Comparison of ENCODE assay signal across 9 cellular contexts in genomic region chr3:153595186-153595815, GRCh38.
DNase-seq lines count a peak whose midpoint lies in the region; ATAC-seq, FAIRE-seq and TF ChIP-seq lines count a peak whose summit lies in the region.
"Had no signal": no experiment of that assay in that cellular context is flagged by ENCODE, and none has a peak within 500 bp of the region (broad histone marks: within the 10 kb centered on the region; RNA-seq: fewer than 3 reads in every experiment).

No MANE protein-coding gene starts in this region.

- H3K9ac ChIP-seq in Loucy (ENCODE audit: low read depth, low read length, poor library complexity, severe bottlenecking) (no peak overlapping the region), GM12878 (ENCODE audit: control insufficient read depth, insufficient read depth, low read length) (no peak overlapping the region), HepG2 (ENCODE audit: insufficient read depth, low read depth, low read length) (no peak overlapping the region)

- no peaks in the 10 kb centered on the region for H3F3A ChIP-seq in Loucy (ENCODE audit: low read depth)

- H4K20me1 ChIP-seq in Loucy (ENCODE audit: insufficient read depth, low read length, poor library complexity, severe bottlenecking) (no peaks in the 10 kb centered on the region), GM12878 (ENCODE audit: control insufficient read depth, insufficient read depth) (no peaks in the 10 kb centered on the region), HepG2 (ENCODE audit: insufficient read depth, low read length) (no peaks in the 10 kb centered on the region)

- H3K36me3 ChIP-seq in Loucy (ENCODE audit: insufficient read depth, low read length) (no peaks in the 10 kb centered on the region), GM12878 (ENCODE audit: control insufficient read depth in 2 of 2, insufficient read depth in 2 of 2, low read length in 1 of 2) (no peaks in the 10 kb centered on the region), HepG2 (replicated peaks in 1 of 2; ENCODE audit: control insufficient read depth in 1 of 2, insufficient read depth in 2 of 2, low read length in 2 of 2) (no peaks in the 10 kb centered on the region)

- H3K9me3 ChIP-seq in Loucy (ENCODE audit: insufficient read depth, low read depth, low read length) = no peaks in the 10 kb centered on the region
- H3K9me3 ChIP-seq in GM12878 (replicated peaks; ENCODE audit: control insufficient read depth, insufficient read depth, low read length) = no peaks in the 10 kb centered on the region
- no peaks in the 10 kb centered on the region for H3K9me3 ChIP-seq in HepG2 (ENCODE audit: low read length)

- no peaks in the 10 kb centered on the region for H3K9me2 ChIP-seq in Loucy (replicated peaks; ENCODE audit: low read depth, low read length)

- TF ChIP-seq CTCF in Loucy (conservative IDR thresholded peaks at IDR 0.05; ENCODE audit: low read length) (peak; percentile 96), GM12878 (IDR thresholded peaks at IDR 0.05 in 2 of 3, conservative IDR thresholded peaks at IDR 0.05 in 1 of 3; ENCODE audit: control insufficient read depth in 2 of 3, extremely low read depth in 1 of 3, insufficient read depth in 1 of 3, low read depth in 3 of 3, low read length in 3 of 3) (peak; percentile 50 to 65 (median 54)), HepG2 (CRISPR knock-in tag; IDR thresholded peaks at IDR 0.05) (peak; percentile 65)

- POLR2A ChIA-PET in activated naive CD8-positive, alpha-beta T cell treated with anti-CD3 and anti-CD28 coated beads, Interleukin-2, amount 10 ng/mL, durations not matched to agents 7 days and 5 days (lab: Charles Lee) = interaction anchor here (0.7 kb wide), 1 partner anchor 431 kb away, joined by 3 read pairs; no protein-coding TSS in a partner anchor
- POLR2A ChIA-PET in GM12878 (lab: Charles Lee) = no interaction called here
- POLR2A ChIA-PET in HepG2 (lab: Yijun Ruan, JAX) = no interaction called here

- TF ChIP-seq RAD21 in GM12878 (IDR thresholded peaks at IDR 0.05; ENCODE audit: insufficient read depth, low read depth, low read length) = peak; percentile 75
- TF ChIP-seq RAD21 in HepG2 (CRISPR knock-in tag; IDR thresholded peaks at IDR 0.05) = peak; percentile 33; the same call in 1 of the 2 replicates

- FAIRE-seq in GM12878 (lab: Jason Lieb, UNC) = no peak
- FAIRE-seq in HepG2 (lab: Jason Lieb, UNC) = no peak

- TF ChIP-seq POLR2A in GM12878 (IDR thresholded peaks at IDR 0.05; ENCODE audit: low read depth, low read length) (no peak), HepG2 (IDR thresholded peaks at IDR 0.05; ENCODE audit: insufficient read depth in 1 of 2, low read depth in 2 of 2, low read length in 2 of 2) (no peak)

- BruUV-seq in GM12878 (replicated peaks; lab: Mats Ljungman, UMichigan) = no TSS peak
- BruUV-seq in HepG2 (replicated peaks; lab: Mats Ljungman, UMichigan) = no TSS peak

- H3K27me3 ChIP-seq in Loucy (ENCODE audit: insufficient read depth, low read length, poor library complexity, severe bottlenecking) (no peaks in the 10 kb centered on the region), GM12878 (replicated peaks in 1 of 2; ENCODE audit: control insufficient read depth in 2 of 2, insufficient read depth in 2 of 2, low read length in 1 of 2) (no peaks in the 10 kb centered on the region), HepG2 (ENCODE audit: control insufficient read depth in 1 of 2, insufficient read depth in 2 of 2, low read length in 2 of 2) (no peaks in the 10 kb centered on the region)

- H3K27ac ChIP-seq in GM12878 (ENCODE audit: control insufficient read depth, insufficient read depth) = no peak overlapping the region
- H3K27ac ChIP-seq in HepG2 (ENCODE audit: extremely low read length, insufficient read depth, low read length) = no peak overlapping the region

- H3K79me2 ChIP-seq in Loucy (ENCODE audit: insufficient read depth, low read length) (no peaks in the 10 kb centered on the region), GM12878 (ENCODE audit: control insufficient read depth, insufficient read depth, low read length) (no peaks in the 10 kb centered on the region), HepG2 (ENCODE audit: insufficient read depth, low read length) (no peaks in the 10 kb centered on the region)

- peak; percentile 52 for ATAC-seq in activated naive CD8-positive, alpha-beta T cell treated with anti-CD3 and anti-CD28 coated beads, Interleukin-2, amount 10 ng/mL, durations not matched to agents 7 days and 5 days (ENCODE audit: low read depth)
- peak; percentile 75 for ATAC-seq in GM12878
- peak; percentile 77 for ATAC-seq in HepG2
- ATAC-seq in HG03196 (IDR thresholded peaks at IDR 0.05; ENCODE audit: unreplicated experiment) = no peak
- ATAC-seq in GM21423 (IDR thresholded peaks at IDR 0.05; ENCODE audit: unreplicated experiment) = no peak

- intact Hi-C loops in GM12878 (cut with micrococcal nuclease; ENCODE audit: unreplicated experiment) (loop anchor here (5.0 kb wide), 2 partner anchors 553 to 568 kb away; no protein-coding TSS in a partner anchor), HepG2 (cut with micrococcal nuclease; ENCODE audit: unreplicated experiment) (loop anchor here (1.0 to 5.0 kb wide), 5 partner anchors 153 to 569 kb away; partner anchors contain the start of gene RAP2B)

- H3K4me1 ChIP-seq in Loucy (ENCODE audit: insufficient read depth, low read length, poor library complexity, severe bottlenecking) (no peaks in the 10 kb centered on the region), GM12878 (ENCODE audit: control insufficient read depth, insufficient read depth, low read length) (no peaks in the 10 kb centered on the region), HepG2 (ENCODE audit: insufficient read depth, low read length) (peaks cover 16% of the 10 kb centered on the region)

- RAD21 ChIA-PET in GM12878 (lab: Charles Lee; ENCODE audit: unreplicated experiment) = no interaction called here

- H2AFZ ChIP-seq in Loucy (ENCODE audit: low read length) (no peak overlapping the region), GM12878 (ENCODE audit: control insufficient read depth, low read depth, low read length) (no peak overlapping the region), HepG2 (ENCODE audit: low read length) (no peak overlapping the region)

- H3K9me3 Mint-ChIP-seq in activated naive CD8-positive, alpha-beta T cell treated with anti-CD3 and anti-CD28 coated beads, Interleukin-2, amount 10 ng/mL, durations not matched to agents 7 days and 5 days = no peaks in the 10 kb centered on the region
- no peaks in the 10 kb centered on the region for H3K9me3 Mint-ChIP-seq in activated naive CD8-positive, alpha-beta T cell treated with anti-CD3 and anti-CD28 coated beads for 36 hours
- H3K9me3 Mint-ChIP-seq: activated T-cell treated with anti-CD3 and anti-CD28 coated beads, Interleukin-2, amount 50 U/mL, for 4 hours had no signal

- no peak overlapping the region for H3K27ac Mint-ChIP-seq in activated naive CD8-positive, alpha-beta T cell treated with anti-CD3 and anti-CD28 coated beads, Interleukin-2, amount 10 ng/mL, durations not matched to agents 7 days and 5 days
- no peak overlapping the region for H3K27ac Mint-ChIP-seq in activated naive CD8-positive, alpha-beta T cell treated with anti-CD3 and anti-CD28 coated beads for 36 hours

- DNase-seq in activated naive CD8-positive, alpha-beta T cell treated with anti-CD3 and anti-CD28 coated beads, Interleukin-2, amount 10 ng/mL, durations not matched to agents 7 days and 5 days = no peak
- no peak for DNase-seq in activated naive CD8-positive, alpha-beta T cell treated with anti-CD3 and anti-CD28 coated beads for 36 hours
- DNase-seq in GM12878 (ENCODE audit: low read depth, low spot score) = no peak
- DNase-seq in HepG2 (ENCODE audit: low spot score) = peak; percentile 18
- no peak for DNase-seq in KG1 (lab: John Stamatoyannopoulos, UW)
- DNase-seq: activated T-cell treated with anti-CD3 and anti-CD28 coated beads, Interleukin-2, amount 50 U/mL, for 4 hours had no signal

- H3K36me3 Mint-ChIP-seq in activated naive CD8-positive, alpha-beta T cell treated with anti-CD3 and anti-CD28 coated beads, Interleukin-2, amount 10 ng/mL, durations not matched to agents 7 days and 5 days = no peaks in the 10 kb centered on the region
- no peaks in the 10 kb centered on the region for H3K36me3 Mint-ChIP-seq in activated naive CD8-positive, alpha-beta T cell treated with anti-CD3 and anti-CD28 coated beads for 36 hours

- H3K4me3 ChIP-seq in Loucy (ENCODE audit: low read length, poor library complexity, severe bottlenecking) (no peak overlapping the region), GM12878 (no peak overlapping the region), HepG2 (replicated peaks in 1 of 3; ENCODE audit: insufficient read depth in 1 of 3, low read depth in 2 of 3, low read length in 3 of 3) (no peak overlapping the region)

- in situ Hi-C loops in GM12878 (cut with MboI) (loop anchor here (10.0 kb wide), 1 partner anchor 550 kb away; no protein-coding TSS in a partner anchor), HepG2 (cut with HindIII; ENCODE audit: extremely low pct_ligation_motif_present, low pct_unique_long_range_greater_than_20kb) (loop anchor here (10.0 kb wide), 1 partner anchor 570 kb away; no protein-coding TSS in a partner anchor)

- CTCF ChIA-PET in GM12878 (lab: Yijun Ruan, JAX) (interaction anchor here (0.6 to 1.5 kb wide), 5 partner anchors 10 to 551 kb away, joined by 3 read pairs; no protein-coding TSS in a partner anchor), HepG2 (lab: Yijun Ruan, JAX; ENCODE audit: low intra/inter-chr PET ratio, low total read pairs) (interaction anchor here (1.0 kb wide), 1 partner anchor 552 kb away, joined by 4 read pairs; no protein-coding TSS in a partner anchor)

- SMC1A ChIA-PET in GM12878 (lab: Charles Lee; ENCODE audit: uncharacterized antibody, unreplicated experiment) = interaction anchor here (0.7 to 1.0 kb wide), 3 partner anchors 454 to 564 kb away, joined by 3 to 5 read pairs (median 3); no protein-coding TSS in a partner anchor

- H3K4me2 ChIP-seq in Loucy (ENCODE audit: low read depth, low read length, poor library complexity, severe bottlenecking) = no peak overlapping the region
- H3K4me2 ChIP-seq in GM12878 (ENCODE audit: control insufficient read depth, insufficient read depth) = no peak overlapping the region
- no peak overlapping the region for H3K4me2 ChIP-seq in HepG2 (ENCODE audit: low read depth, low read length)

- no peak for TF ChIP-seq EP300 in GM12878 (IDR thresholded peaks at IDR 0.05; ENCODE audit: borderline replicate concordance in 1 of 2, control insufficient read depth in 1 of 2, low read depth in 2 of 2, low read length in 2 of 2)
- no peak for TF ChIP-seq EP300 in HepG2 (IDR thresholded peaks at IDR 0.05; ENCODE audit: low read depth in 2 of 2, low read length in 2 of 2)
- no peak for TF ChIP-seq EP300 in HepG2 (CRISPR knock-in tag; IDR thresholded peaks at IDR 0.05; ENCODE audit: borderline replicate concordance)

- no peak overlapping the region for H3K4me3 Mint-ChIP-seq in activated naive CD8-positive, alpha-beta T cell treated with anti-CD3 and anti-CD28 coated beads, Interleukin-2, amount 10 ng/mL, durations not matched to agents 7 days and 5 days
- no peak overlapping the region for H3K4me3 Mint-ChIP-seq in activated naive CD8-positive, alpha-beta T cell treated with anti-CD3 and anti-CD28 coated beads for 36 hours
- H3K4me3 Mint-ChIP-seq: activated T-cell treated with anti-CD3 and anti-CD28 coated beads, Interleukin-2, amount 50 U/mL, for 4 hours had no signal

- no peaks in the 10 kb centered on the region for H3K4me1 Mint-ChIP-seq in activated naive CD8-positive, alpha-beta T cell treated with anti-CD3 and anti-CD28 coated beads, Interleukin-2, amount 10 ng/mL, durations not matched to agents 7 days and 5 days
- no peaks in the 10 kb centered on the region for H3K4me1 Mint-ChIP-seq in activated naive CD8-positive, alpha-beta T cell treated with anti-CD3 and anti-CD28 coated beads for 36 hours

- H3K27me3 Mint-ChIP-seq in activated naive CD8-positive, alpha-beta T cell treated with anti-CD3 and anti-CD28 coated beads, Interleukin-2, amount 10 ng/mL, durations not matched to agents 7 days and 5 days = no peaks in the 10 kb centered on the region
- no peaks in the 10 kb centered on the region for H3K27me3 Mint-ChIP-seq in activated naive CD8-positive, alpha-beta T cell treated with anti-CD3 and anti-CD28 coated beads for 36 hours

Comparison
In these comparisons a context has a peak if more than half of its experiments do, and no peak if none do; other contexts are left out.
1. ATAC-seq: peak in activated naive CD8-positive, alpha-beta T cell treated with anti-CD3 and anti-CD28 coated beads, Interleukin-2, amount 10 ng/mL, durations not matched to agents 7 days and 5 days (single experiment), GM12878 (single experiment) and HepG2 (single experiment); none in HG03196 (single experiment) and GM21423 (single experiment).
2. Peak in every context shown above with its lines, with median percentiles within 50 percentile points of each other: CTCF ChIP-seq.